In genomic region chr5:176730815-176731475, GRCh38 we compare ENCODE assay signal across 15 cellular contexts.
DNase-seq lines count a peak whose midpoint lies in the region; ATAC-seq, FAIRE-seq and TF ChIP-seq lines count a peak whose summit lies in the region.
"Had no signal": no experiment of that assay in that cellular context is flagged by ENCODE, and none has a peak within 500 bp of the region (broad histone marks: within the 10 kb centered on the region; RNA-seq: fewer than 3 reads in every experiment).

No MANE protein-coding gene starts in this region.

- H3K36me3 ChIP-seq in K562 (ENCODE audit: control insufficient read depth, insufficient read depth, low read length) (no peaks in the 10 kb centered on the region), spleen (no peaks in the 10 kb centered on the region)
- H3K36me3 ChIP-seq: SJSA1 had no signal

- H3K27ac ChIP-seq in K562 (ENCODE audit: extremely low read depth, low read depth, low read length), result no peak overlapping the region
- no peak overlapping the region for H3K27ac ChIP-seq in spleen
- H3K27ac ChIP-seq: SJSA1 had no signal

- POLR2A ChIA-PET in K562 (lab: Yijun Ruan, JAX), result interaction anchor here (0.6 to 1.0 kb wide), 3 partner anchors 9 to 11 kb away, joined by 3 to 4 read pairs (median 3); no protein-coding TSS in a partner anchor

- peaks cover 34% of the 10 kb centered on the region for H3K27me3 Mint-ChIP-seq in activated T-cell treated with anti-CD3 and anti-CD28 coated beads, Interleukin-2, amount 50 U/mL, for 4 hours (ENCODE audit: low read depth)
- peaks cover 63% of the 10 kb centered on the region for H3K27me3 Mint-ChIP-seq in activated T-cell treated with anti-CD3 and anti-CD28 coated beads, Interleukin-2, amount 50 U/mL, for 24 hours

- H3K79me2 ChIP-seq in K562 (ENCODE audit: control insufficient read depth, insufficient read depth, low read length), result no peaks in the 10 kb centered on the region

- intact Hi-C loops in K562 (cut with micrococcal nuclease), result no loop called here
- intact Hi-C loops in spleen (cut with DNase I; ENCODE audit: low total_unique reads), result no loop called here
- intact Hi-C loops in left colon (cut with DNase I, micrococcal nuclease), result no loop called here

- H3K4me1 ChIP-seq in K562 (replicated peaks in 1 of 2; ENCODE audit: control insufficient read depth in 2 of 2, insufficient read depth in 2 of 2, low read length in 2 of 2) (peaks cover 0 to 11% of the 10 kb centered on the region in 2 experiments; a peak in 2 of 5 replicates), spleen (peaks cover 0 to 8% (median 0%) of the 10 kb centered on the region in 6 donors)
- H3K4me1 ChIP-seq: SJSA1 had no signal

- no peaks in the 10 kb centered on the region for H3K9me3 Mint-ChIP-seq in activated T-cell treated with anti-CD3 and anti-CD28 coated beads, Interleukin-2, amount 50 U/mL, for 4 hours
- H3K9me3 Mint-ChIP-seq in activated T-cell treated with anti-CD3 and anti-CD28 coated beads, Interleukin-2, amount 50 U/mL, for 24 hours, result no peaks in the 10 kb centered on the region
- H3K9me3 Mint-ChIP-seq: GM23338, HFFc6 had no signal

- no peaks in the 10 kb centered on the region for H3K9me1 ChIP-seq in K562 (ENCODE audit: control insufficient read depth, insufficient read depth, low read length)

- H2AFZ ChIP-seq in K562 (ENCODE audit: low read depth, low read length), result no peak overlapping the region
- H2AFZ ChIP-seq: GM23338 had no signal

- no peak for DNase-seq in activated T-cell treated with anti-CD3 and anti-CD28 coated beads, Interleukin-2, amount 50 U/mL, for 4 hours
- DNase-seq in activated T-cell treated with anti-CD3 and anti-CD28 coated beads, Interleukin-2, amount 50 U/mL, for 24 hours, result no peak
- DNase-seq in K562 (ENCODE audit: extremely low read depth in 1 of 4, low spot score in 3 of 4) (no peak), spleen (peak; percentile 35), NOMO-1 (lab: John Stamatoyannopoulos, UW; ENCODE audit: unreplicated experiment in 2 of 2) (no peak), hepatic stellate cell (ENCODE audit: low spot score) (no peak), left colon (no peak)
- DNase-seq: 8988T, HFFc6, MM.1S, NCI-H187 treated with DMSO at 0.1 percent for 48 hours, NCI-H82 had no signal

- H3K9ac ChIP-seq in K562 (ENCODE audit: insufficient read depth in 1 of 2, low read depth in 2 of 2, low read length in 2 of 2), result no peak overlapping the region

- in situ Hi-C loops in K562 (cut with MboI), result no loop called here

- H3K9me3 ChIP-seq in K562 (replicated peaks; ENCODE audit: control insufficient read depth, insufficient read depth, low read depth, low read length) (no peaks in the 10 kb centered on the region; the same call in 1 of the 2 replicates), spleen (peaks cover 0 to 11% (median 3%) of the 10 kb centered on the region in 8 donors)
- H3K9me3 ChIP-seq: SJSA1 had no signal

- peak; percentile 52 to 59 for ATAC-seq in activated T-cell treated with anti-CD3 and anti-CD28 coated beads, Interleukin-2, amount 50 U/mL, for 4 hours
- ATAC-seq in GM19351 (IDR thresholded peaks at IDR 0.05; ENCODE audit: unreplicated experiment) (peak; percentile 61), K562 (no peak), left colon (no peak)
- ATAC-seq: GM23338 had no signal

- TF ChIP-seq CTCF in K562 (IDR thresholded peaks at IDR 0.05 in 2 of 3, conservative IDR thresholded peaks at IDR 0.05 in 1 of 3; ENCODE audit: insufficient read depth in 2 of 3, low read depth in 1 of 3, low read length in 3 of 3) (no peak), spleen (IDR thresholded peaks at IDR 0.05 in 8 of 11, conservative IDR thresholded peaks at IDR 0.05 in 3 of 11) (no peak)

- H3K27ac Mint-ChIP-seq in activated T-cell treated with anti-CD3 and anti-CD28 coated beads, Interleukin-2, amount 50 U/mL, for 24 hours, result no peak overlapping the region
- H3K27ac Mint-ChIP-seq: GM23338, HFFc6 had no signal

- peaks cover 70 to 93% of the 10 kb centered on the region in 2 experiments for H3K27me3 ChIP-seq in K562 (ENCODE audit: control insufficient read depth in 2 of 2, insufficient read depth in 2 of 2, low read length in 2 of 2)
- H3K27me3 ChIP-seq in spleen (replicated peaks in 1 of 7), result peaks cover 0 to 97% (median 22%) of the 10 kb centered on the region in 7 donors

- TF ChIP-seq EP300 in K562 (IDR thresholded peaks at IDR 0.05; ENCODE audit: low read length), result no peak

- H3K4me2 ChIP-seq in K562 (ENCODE audit: insufficient read depth, low read length), result no peak overlapping the region
- H3K4me2 ChIP-seq: GM23338 had no signal

- FAIRE-seq in K562 (lab: Jason Lieb, UNC), result no peak

- CTCF ChIA-PET in K562 (lab: Yijun Ruan, JAX; ENCODE audit: low intra/inter-chr PET ratio), result no interaction called here

- H3K4me3 ChIP-seq in K562, result no peak overlapping the region
- H3K4me3 ChIP-seq in spleen, result no peak overlapping the region
- H3K4me3 ChIP-seq: GM23338, SJSA1 had no signal

- H3K4me1 Mint-ChIP-seq in activated T-cell treated with anti-CD3 and anti-CD28 coated beads, Interleukin-2, amount 50 U/mL, for 4 hours (ENCODE audit: low read depth), result peaks cover 5% of the 10 kb centered on the region
- peaks cover 12% of the 10 kb centered on the region for H3K4me1 Mint-ChIP-seq in activated T-cell treated with anti-CD3 and anti-CD28 coated beads, Interleukin-2, amount 50 U/mL, for 24 hours (ENCODE audit: low read depth)

- TF ChIP-seq POLR2A in K562 (conservative IDR thresholded peaks at IDR 0.05) (no peak), spleen (IDR thresholded peaks at IDR 0.05) (no peak)

- H3K4me3 Mint-ChIP-seq in activated T-cell treated with anti-CD3 and anti-CD28 coated beads, Interleukin-2, amount 50 U/mL, for 4 hours, result no peak overlapping the region
- H3K4me3 Mint-ChIP-seq in activated T-cell treated with anti-CD3 and anti-CD28 coated beads, Interleukin-2, amount 50 U/mL, for 24 hours, result no peak overlapping the region
- H3K4me3 Mint-ChIP-seq: GM23338, HFFc6 had no signal

- no peaks in the 10 kb centered on the region for H3K36me3 Mint-ChIP-seq in activated T-cell treated with anti-CD3 and anti-CD28 coated beads, Interleukin-2, amount 50 U/mL, for 4 hours (ENCODE audit: insufficient read depth)
- no peaks in the 10 kb centered on the region for H3K36me3 Mint-ChIP-seq in activated T-cell treated with anti-CD3 and anti-CD28 coated beads, Interleukin-2, amount 50 U/mL, for 24 hours (ENCODE audit: low read depth)

- no TSS peak for BruUV-seq in K562 (replicated peaks; lab: Mats Ljungman, UMichigan)

- no peak for TF ChIP-seq RAD21 in K562 (CRISPR knock-in tag; conservative IDR thresholded peaks at IDR 0.05 in 1 of 2, IDR thresholded peaks at IDR 0.05 in 1 of 2)

- peaks cover 6% of the 10 kb centered on the region for H4K20me1 ChIP-seq in K562 (replicated peaks; ENCODE audit: control insufficient read depth, insufficient read depth, low read length)

- WGBS in K562 (ENCODE audit: insufficient coverage, low coverage, missing lambda C conversion rate), result 1% methylated on average over 10 of the region's 10 CpGs
- 62 to 88% (median 83%) methylated on average over 10 of the region's 10 CpGs for WGBS in spleen, 5 donors

TF ChIP-seq in K562, 482 proteins besides CTCF, POLR2A, EP300 and RAD21:
- TF ChIP-seq ZMIZ1 (IDR thresholded peaks at IDR 0.05; ENCODE audit: low read depth in 2 of 2, low read length in 2 of 2), result no peak
- TF ChIP-seq DDX20 (tag; IDR thresholded peaks at IDR 0.05; ENCODE audit: low read depth), result no peak
- no peak for TF ChIP-seq ILF3 (IDR thresholded peaks at IDR 0.05; ENCODE audit: borderline replicate concordance)
- peak; percentile 98 for TF ChIP-seq ZNF12 (CRISPR knock-in tag; IDR thresholded peaks at IDR 0.05)

Comparison
In these comparisons a context has a peak if more than half of its experiments do, and no peak if none do; other contexts are left out.
1. ATAC-seq: peak in activated T-cell treated with anti-CD3 and anti-CD28 coated beads, Interleukin-2, amount 50 U/mL, for 4 hours (2 of 2) and GM19351 (single experiment); none in K562 (single experiment) and left colon (single experiment).